In genomic region chr2:219290381-219291171, GRCh38 we compare ENCODE assay signal across 27 cellular contexts. TPM values are rescaled to one million over a fixed set of nuclear protein-coding genes. Genes with fewer than 3 reads are reported as not detected.
A peak's percentile ranks its signal among the peaks of the same experiment; 100 is the strongest.
DNase-seq lines count a peak whose midpoint lies in the region; ATAC-seq and TF ChIP-seq lines count a peak whose summit lies in the region.
"Had no signal": no experiment of that assay in that cellular context is flagged by ENCODE, and none has a peak within 500 bp of the region (broad histone marks: within the 10 kb centered on the region; RNA-seq: fewer than 3 reads in every experiment).

No MANE protein-coding gene starts in this region.

- peaks cover 7% of the 10 kb centered on the region for H3K4me1 Mint-ChIP-seq in Calu3 (ENCODE audit: low read depth, unreplicated experiment)

- no peaks in the 10 kb centered on the region for H3K36me3 ChIP-seq in neuronal stem cell (replicated peaks in 1 of 2; ENCODE audit: control insufficient read depth in 2 of 2, insufficient read depth in 2 of 2, low read length in 2 of 2)
- H3K36me3 ChIP-seq in thoracic aorta: no peaks in the 10 kb centered on the region
- H3K36me3 ChIP-seq in mesendoderm (ENCODE audit: control insufficient read depth, insufficient read depth, low read length): no peaks in the 10 kb centered on the region

- H3K27ac ChIP-seq in cingulate gyrus (ENCODE audit: low read depth, low read length) (peak overlapping the region; percentile 99), neuronal stem cell (replicated peaks; ENCODE audit: low read length) (no peak overlapping the region), thoracic aorta (peak overlapping the region; percentile 81 to 82), mesendoderm (ENCODE audit: low read depth, low read length) (no peak overlapping the region)
- H3K27ac ChIP-seq: BLaER1 treated with 17β-estradiol and CSF1 and Interleukin-3, amounts not matched to agents 10 nM and 100 nM; neutrophil had no signal

- TF ChIP-seq CTCF in thoracic aorta (IDR thresholded peaks at IDR 0.05): no peak
- no peak for TF ChIP-seq CTCF in Calu3 (IDR thresholded peaks at IDR 0.05; ENCODE audit: unreplicated experiment)

- H3K79me1 ChIP-seq in neuronal stem cell (ENCODE audit: low read depth, low read length): peaks cover 3% of the 10 kb centered on the region
- no peaks in the 10 kb centered on the region for H3K79me1 ChIP-seq in mesendoderm (ENCODE audit: low read length)

- H2AK5ac ChIP-seq in neuronal stem cell (ENCODE audit: low read depth, low read length) (peak overlapping the region; percentile 74), mesendoderm (ENCODE audit: low read length) (no peak overlapping the region)

- WGBS in neuronal stem cell (ENCODE audit: extremely low coverage in 2 of 2, insufficient read length in 2 of 2, insufficient replicate concordance in 1 of 2), 2 donors: no CpG with 5 or more reads among the region's 16 CpGs
- no CpG with 5 or more reads among the region's 16 CpGs for WGBS in mesendoderm (ENCODE audit: extremely low coverage, insufficient coverage, low lambda C conversion rate)

- H2BK12ac ChIP-seq in neuronal stem cell (ENCODE audit: low read length): no peak overlapping the region

- no peak overlapping the region for H3K56ac ChIP-seq in mesendoderm (ENCODE audit: low read length)

- no peak overlapping the region for H3K27ac Mint-ChIP-seq in Calu3 (ENCODE audit: unreplicated experiment)
- H3K27ac Mint-ChIP-seq: activated B cell treated with CpG ODN at 0.5 μM for 24 hours; activated CD4-positive, alpha-beta memory T cell treated with anti-CD3 and anti-CD28 coated beads, Interleukin-2, amount 10 ng/mL, durations not matched to agents 7 days and 5 days; activated naive CD8-positive, alpha-beta T cell treated with anti-CD3 and anti-CD28 coated beads, Interleukin-2, amount 10 ng/mL, durations not matched to agents 7 days and 5 days; stimulated activated effector memory CD8-positive, alpha-beta T cell treated with anti-CD3 and anti-CD28 coated beads, Interleukin-12 subunit alpha, Interleukin-12 subunit beta, amount 100 ng/mL, for 72 hours; T-helper 2 cell treated with Interferon-gamma antibody and Interleukin-4, amounts not matched to agents 5 μg/mL and 100 μg/mL, for 36 hours had no signal

- no peak overlapping the region for H4K8ac ChIP-seq in neuronal stem cell (ENCODE audit: low read depth, low read length)
- no peak overlapping the region for H4K8ac ChIP-seq in mesendoderm (ENCODE audit: low read depth, low read length)

- H3K23ac ChIP-seq in neuronal stem cell (ENCODE audit: low read depth, low read length, poor library complexity) (no peak overlapping the region), mesendoderm (ENCODE audit: low read length) (no peak overlapping the region)

- H3K27me3 Mint-ChIP-seq in Calu3 (ENCODE audit: unreplicated experiment): peaks cover 10% of the 10 kb centered on the region
- H3K27me3 Mint-ChIP-seq: activated B cell treated with CpG ODN at 0.5 μM for 24 hours, IgD-negative memory B cell had no signal

- intact Hi-C loops in Calu3 (cut with micrococcal nuclease; ENCODE audit: unreplicated experiment): no loop called here

- no peak overlapping the region for H3K14ac ChIP-seq in neuronal stem cell (ENCODE audit: low read length)

- peak; percentile 57 for DNase-seq in activated effector memory CD4-positive, alpha-beta T cell treated with anti-CD3 and anti-CD28 coated beads, Interleukin-2, amount 50 U/mL, for 16 hours
- DNase-seq in activated effector memory CD4-positive, alpha-beta T cell treated with Interleukin-2 at 50 U/mL for 16 hours: no peak
- no peak for DNase-seq in neuronal stem cell (ENCODE audit: low spot score)
- DNase-seq in thoracic aorta (ENCODE audit: low spot score): no peak
- DNase-seq in stimulated activated naive CD4-positive, alpha-beta T cell (lab: John Stamatoyannopoulos, UW): no peak
- no peak for DNase-seq in Calu3
- DNase-seq in mesendoderm: no peak
- DNase-seq: activated B cell treated with CpG ODN at 0.5 μM for 24 hours; activated CD4-positive, alpha-beta memory T cell treated with anti-CD3 and anti-CD28 coated beads, Interleukin-2, amount 10 ng/mL, durations not matched to agents 7 days and 5 days; activated naive CD8-positive, alpha-beta T cell treated with anti-CD3 and anti-CD28 coated beads, Interleukin-2, amount 10 ng/mL, durations not matched to agents 7 days and 5 days; erythroblast; H7; left cardiac atrium; MM.1S; NCI-H146; NCI-H82 had no signal

- CTCF ChIA-PET in Calu3 (lab: Charles Lee): interaction anchor here (1.3 kb wide), 1 partner anchor 12 kb away, joined by 5 read pairs; the partner anchor contains the start of gene DNAJB2

- H3K36me3 Mint-ChIP-seq in Calu3 (ENCODE audit: insufficient read depth, unreplicated experiment): peaks cover 13% of the 10 kb centered on the region
- H3K36me3 Mint-ChIP-seq: activated naive CD8-positive, alpha-beta T cell treated with anti-CD3 and anti-CD28 coated beads, Interleukin-2, amount 10 ng/mL, durations not matched to agents 7 days and 5 days; IgD-negative memory B cell had no signal

- no peak overlapping the region for H3K4me3 Mint-ChIP-seq in Calu3 (ENCODE audit: low read depth, unreplicated experiment)
- H3K4me3 Mint-ChIP-seq: activated B cell treated with CpG ODN at 0.5 μM for 24 hours; activated CD4-positive, alpha-beta memory T cell treated with anti-CD3 and anti-CD28 coated beads, Interleukin-2, amount 10 ng/mL, durations not matched to agents 7 days and 5 days; activated naive CD8-positive, alpha-beta T cell treated with anti-CD3 and anti-CD28 coated beads, Interleukin-2, amount 10 ng/mL, durations not matched to agents 7 days and 5 days; IgD-negative memory B cell; stimulated activated effector memory CD8-positive, alpha-beta T cell treated with anti-CD3 and anti-CD28 coated beads, Interleukin-12 subunit alpha, Interleukin-12 subunit beta, amount 100 ng/mL, for 72 hours; T-helper 2 cell treated with Interferon-gamma antibody and Interleukin-4, amounts not matched to agents 5 μg/mL and 100 μg/mL, for 36 hours had no signal

- H2BK5ac ChIP-seq in neuronal stem cell (ENCODE audit: low read length) (no peak overlapping the region), mesendoderm (ENCODE audit: low read length) (no peak overlapping the region)

- peak overlapping the region; percentile 40 for H2BK120ac ChIP-seq in neuronal stem cell (ENCODE audit: low read depth, low read length)
- H2BK120ac ChIP-seq in mesendoderm (ENCODE audit: low read depth, low read length): no peak overlapping the region

- H2AFZ ChIP-seq in neuronal stem cell (ENCODE audit: low read length): no peak overlapping the region

- H3K4me1 ChIP-seq in neuronal stem cell (ENCODE audit: control insufficient read depth in 2 of 2, insufficient read depth in 1 of 2, low read depth in 1 of 2, low read length in 2 of 2) (peaks cover 9 to 10% of the 10 kb centered on the region in 2 donors), thoracic aorta (ENCODE audit: control insufficient read depth in 1 of 2, low read depth in 2 of 2) (peaks cover 8 to 28% of the 10 kb centered on the region in 2 donors), mesendoderm (ENCODE audit: control insufficient read depth, low read depth, low read length) (peaks cover 2% of the 10 kb centered on the region)

- H3K9me3 ChIP-seq in neuronal stem cell (replicated peaks in 1 of 2; ENCODE audit: control insufficient read depth in 2 of 2, insufficient read depth in 1 of 2, low read depth in 1 of 2, low read length in 2 of 2) (peaks cover 0 to 2% of the 10 kb centered on the region in 2 donors), thoracic aorta (no peaks in the 10 kb centered on the region)
- H3K9me3 ChIP-seq: BLaER1 treated with 17β-estradiol and CSF1 and Interleukin-3, amounts not matched to agents 10 nM and 100 nM; gastrocnemius medialis; neutrophil had no signal

- no TSS peak for BruUV-seq in Calu3 (replicated peaks; lab: Mats Ljungman, UMichigan)

- no peak overlapping the region for H4K5ac ChIP-seq in mesendoderm (ENCODE audit: low read length)

- no peak overlapping the region for H3K4me2 ChIP-seq in neuronal stem cell (ENCODE audit: insufficient read depth, low read length, poor library complexity, severe bottlenecking)
- H3K4me2 ChIP-seq in mesendoderm (ENCODE audit: low read length): no peak overlapping the region

- H3K18ac ChIP-seq in neuronal stem cell (ENCODE audit: low read length): peak overlapping the region; percentile 71
- no peak overlapping the region for H3K18ac ChIP-seq in mesendoderm (ENCODE audit: low read length)

- no peak overlapping the region for H4K91ac ChIP-seq in neuronal stem cell (ENCODE audit: low read depth, low read length, poor library complexity)

- H3K79me2 ChIP-seq in mesendoderm (ENCODE audit: control insufficient read depth, insufficient read depth, low read length): no peaks in the 10 kb centered on the region

- H3K4ac ChIP-seq in neuronal stem cell (ENCODE audit: low read length) (no peak overlapping the region), mesendoderm (ENCODE audit: low read depth, low read length) (no peak overlapping the region)

- no peak for ATAC-seq in thoracic aorta (ENCODE audit: insufficient number of reproducible peaks, low FRiP score, low read depth)
- ATAC-seq: gastrocnemius medialis; stimulated activated effector memory CD8-positive, alpha-beta T cell treated with anti-CD3 and anti-CD28 coated beads, Interleukin-12 subunit alpha, Interleukin-12 subunit beta, amount 100 ng/mL, for 72 hours had no signal

- H3K27me3 ChIP-seq in neuronal stem cell (ENCODE audit: control insufficient read depth in 3 of 3, insufficient read depth in 3 of 3, low read depth in 1 of 3, low read length in 3 of 3): peaks cover 0 to 10% (median 0%) of the 10 kb centered on the region in 3 experiments
- H3K27me3 ChIP-seq in thoracic aorta (replicated peaks; ENCODE audit: insufficient read depth): no peaks in the 10 kb centered on the region
- no peaks in the 10 kb centered on the region for H3K27me3 ChIP-seq in mesendoderm (ENCODE audit: insufficient read depth, low read length, poor library complexity)
- H3K27me3 ChIP-seq: BLaER1 treated with 17β-estradiol and CSF1 and Interleukin-3, amounts not matched to agents 10 nM and 100 nM; gastrocnemius medialis had no signal

- H3K9ac ChIP-seq in neuronal stem cell (ENCODE audit: low read depth, low read length, poor library complexity) (peak overlapping the region; percentile 66), mesendoderm (ENCODE audit: low read length) (no peak overlapping the region)
- H3K9ac ChIP-seq: BLaER1 treated with 17β-estradiol and CSF1 and Interleukin-3, amounts not matched to agents 10 nM and 100 nM had no signal

- H3K9me3 Mint-ChIP-seq in Calu3 (ENCODE audit: low read depth, unreplicated experiment): no peaks in the 10 kb centered on the region
- H3K9me3 Mint-ChIP-seq: activated B cell treated with CpG ODN at 0.5 μM for 24 hours; activated CD4-positive, alpha-beta memory T cell treated with anti-CD3 and anti-CD28 coated beads, Interleukin-2, amount 10 ng/mL, durations not matched to agents 7 days and 5 days; activated naive CD8-positive, alpha-beta T cell treated with anti-CD3 and anti-CD28 coated beads, Interleukin-2, amount 10 ng/mL, durations not matched to agents 7 days and 5 days; IgD-negative memory B cell; stimulated activated effector memory CD8-positive, alpha-beta T cell treated with anti-CD3 and anti-CD28 coated beads, Interleukin-12 subunit alpha, Interleukin-12 subunit beta, amount 100 ng/mL, for 72 hours; T-helper 2 cell treated with Interferon-gamma antibody and Interleukin-4, amounts not matched to agents 5 μg/mL and 100 μg/mL, for 36 hours had no signal

- H3K4me3 ChIP-seq in neuronal stem cell (ENCODE audit: low read length in 2 of 2) (no peak overlapping the region), thoracic aorta (no peak overlapping the region), mesendoderm (ENCODE audit: low read length) (no peak overlapping the region)
- H3K4me3 ChIP-seq: BLaER1 treated with 17β-estradiol and CSF1 and Interleukin-3, amounts not matched to agents 10 nM and 100 nM; gastrocnemius medialis had no signal

- H2BK15ac ChIP-seq in neuronal stem cell (ENCODE audit: low read length) (peak overlapping the region; percentile 93), mesendoderm (replicated peaks; ENCODE audit: low read depth) (no peak overlapping the region)

RNA-seq across cellular contexts. Expression of gene DNAJB2, which starts 11.4 kb away (rescaled TPM):
- 39.6 TPM for polyA plus RNA-seq in neuronal stem cell (2013, experiment 1 of 2)
- 39.1 TPM for polyA plus RNA-seq in neuronal stem cell (2013, experiment 2 of 2)
- total RNA-seq in thoracic aorta (10 to 100 TPM; 56.9 to 61.2 TPM), Calu3 (2022) (55.1 and 68.2 TPM in 2 replicates)
- polyA plus RNA-seq in mesendoderm (2013, experiment 1 of 2): 26.1 TPM
- polyA plus RNA-seq in mesendoderm (2013, experiment 2 of 2): 26.0 TPM

RNA-seq across cellular contexts. Expression of gene PTPRN, which starts 18.6 kb away (rescaled TPM):
- polyA plus RNA-seq in neuronal stem cell (2013, experiment 1 of 2): 0.36 TPM
- polyA plus RNA-seq in neuronal stem cell (2013, experiment 2 of 2): 0.47 TPM
- total RNA-seq in thoracic aorta: not detected
- total RNA-seq in Calu3 (2022): not detected in 2 replicates
- 1.7 TPM for polyA plus RNA-seq in mesendoderm (2013, experiment 1 of 2)
- polyA plus RNA-seq in mesendoderm (2013, experiment 2 of 2): 1.9 TPM
- total RNA-seq: activated B cell treated with CpG ODN at 0.5 μM for 24 hours; activated naive CD8-positive, alpha-beta T cell treated with anti-CD3 and anti-CD28 coated beads, Interleukin-2, amount 10 ng/mL, durations not matched to agents 7 days and 5 days; gastrocnemius medialis; left cardiac atrium had no signal
- polyA plus RNA-seq: IgD-negative memory B cell had no signal

RNA-seq across cellular contexts. Expression of gene TUBA4A, which starts 36.9 kb away (rescaled TPM):
- polyA plus RNA-seq in neuronal stem cell (2013, experiment 1 of 2): 0.42 TPM
- 0.78 TPM for polyA plus RNA-seq in neuronal stem cell (2013, experiment 2 of 2)
- total RNA-seq in thoracic aorta: 10 to 100 TPM; 20.4 to 84.6 TPM
- total RNA-seq in Calu3 (2022): 68.8 and 97.9 TPM in 2 replicates
- polyA plus RNA-seq in mesendoderm (2013, experiment 1 of 2): 126 TPM
- polyA plus RNA-seq in mesendoderm (2013, experiment 2 of 2): 132 TPM
- total RNA-seq: SK-MEL-5 had no signal

RNA-seq across cellular contexts. Expression of gene TUBA4B, which starts 37.5 kb away (rescaled TPM):
- polyA plus RNA-seq in neuronal stem cell (2013, experiment 1 of 2): not detected
- not detected for polyA plus RNA-seq in neuronal stem cell (2013, experiment 2 of 2)
- total RNA-seq in thoracic aorta (not detected), Calu3 (2022) (not detected in 2 replicates)
- 0.06 TPM for polyA plus RNA-seq in mesendoderm (2013, experiment 1 of 2)
- polyA plus RNA-seq in mesendoderm (2013, experiment 2 of 2): 0.03 TPM
- total RNA-seq: A673; activated B cell treated with CpG ODN at 0.5 μM for 24 hours; activated CD4-positive, alpha-beta memory T cell treated with anti-CD3 and anti-CD28 coated beads, Interleukin-2, amount 10 ng/mL, durations not matched to agents 7 days and 5 days; activated naive CD8-positive, alpha-beta T cell treated with anti-CD3 and anti-CD28 coated beads, Interleukin-2, amount 10 ng/mL, durations not matched to agents 7 days and 5 days; G401; gastrocnemius medialis; left cardiac atrium; right cardiac atrium; SK-MEL-5 had no signal
- polyA plus RNA-seq: IgD-negative memory B cell, right cardiac atrium had no signal

RNA-seq across cellular contexts. Expression of gene RESP18, which starts 42.0 kb away (rescaled TPM):
- polyA plus RNA-seq in neuronal stem cell (2013, experiment 1 of 2): not detected
- not detected for polyA plus RNA-seq in neuronal stem cell (2013, experiment 2 of 2)
- total RNA-seq in thoracic aorta (not detected), Calu3 (2022) (not detected in 2 replicates)
- polyA plus RNA-seq in mesendoderm (2013, experiment 1 of 2): not detected
- not detected for polyA plus RNA-seq in mesendoderm (2013, experiment 2 of 2)
- total RNA-seq: A673; activated B cell treated with CpG ODN at 0.5 μM for 24 hours; activated CD4-positive, alpha-beta memory T cell treated with anti-CD3 and anti-CD28 coated beads, Interleukin-2, amount 10 ng/mL, durations not matched to agents 7 days and 5 days; activated naive CD8-positive, alpha-beta T cell treated with anti-CD3 and anti-CD28 coated beads, Interleukin-2, amount 10 ng/mL, durations not matched to agents 7 days and 5 days; G401; gastrocnemius medialis; H7; left cardiac atrium; right cardiac atrium; SK-MEL-5 had no signal
- polyA plus RNA-seq: IgD-negative memory B cell, right cardiac atrium had no signal

Comparison
In these comparisons a context has a peak if more than half of its experiments do, and no peak if none do; other contexts are left out.
1. H3K27ac ChIP-seq: peak in cingulate gyrus (single experiment) and thoracic aorta (2 of 2); none in neuronal stem cell (single experiment) and mesendoderm (single experiment).